ENCODE assay signal across 9 cellular contexts in genomic region chr3:11558002-11558401, GRCh38.
DNase-seq lines count a peak whose midpoint lies in the region; ATAC-seq and TF ChIP-seq lines count a peak whose summit lies in the region.
"Had no signal": no experiment of that assay in that cellular context is flagged by ENCODE, and none has a peak within 500 bp of the region (broad histone marks: within the 10 kb centered on the region; RNA-seq: fewer than 3 reads in every experiment).

No MANE protein-coding gene starts in this region.

- no peaks in the 10 kb centered on the region for H3K9me2 ChIP-seq in HCT116 (ENCODE audit: insufficient read depth)

- DNase-seq in A172 (ENCODE audit: low spot score) (peak; percentile 74), HCT116 (ENCODE audit: low read depth, low spot score) (no peak), brain microvascular endothelial cell (peak; percentile 90), memory B cell (ENCODE audit: low spot score in 2 of 2) (no peak), DMS114 treated with DMSO at 0.1 percent for 48 hours (lab: John Stamatoyannopoulos, UW; ENCODE audit: unreplicated experiment) (no peak)
- DNase-seq: NCI-H82 had no signal

- in situ Hi-C loops in brain microvascular endothelial cell (cut with HindIII; ENCODE audit: low pct_ligation_motif_present, low sequenced_read_pairs): no loop called here

- 0 out of 2 replicates have a peak, but pooled peaks cover 3% of the 10 kb centered on the region for H3K79me2 ChIP-seq in HCT116 (ENCODE audit: insufficient read depth, low read length)

- no peak overlapping the region for H3K4me3 Mint-ChIP-seq in memory B cell

- RAD21 ChIA-PET in HCT116 (lab: Charles Lee; ENCODE audit: low non-redundant PET in 1 of 2, low total read pairs in 2 of 2, uncharacterized antibody in 2 of 2, unreplicated experiment in 2 of 2): no interaction called here

- H3K9me3 Mint-ChIP-seq in memory B cell: no peaks in the 10 kb centered on the region

- no peaks in the 10 kb centered on the region; a peak in 1 of 4 replicates for H3K4me1 ChIP-seq in HCT116 (ENCODE audit: control insufficient read depth in 1 of 2, insufficient read depth in 2 of 2, low read length in 2 of 2)

- no peak for TF ChIP-seq POLR2A in HCT116 (IDR thresholded peaks at IDR 0.05; ENCODE audit: borderline replicate concordance, extremely low read depth, insufficient read depth, insufficient read length)

- H3K4me2 ChIP-seq in HCT116 (ENCODE audit: low read length): no peak overlapping the region

- TF ChIP-seq RAD21 in HCT116 (IDR thresholded peaks at IDR 0.05; ENCODE audit: low read depth): no peak

- POLR2A ChIA-PET in HCT116 (lab: Charles Lee): no interaction called here

- TSS peak; percentile 52 for BruUV-seq in HCT116 (replicated peaks; lab: Mats Ljungman, UMichigan)

- H3K27me3 ChIP-seq in HCT116 (ENCODE audit: insufficient read depth, low read length): no peaks in the 10 kb centered on the region
- no peaks in the 10 kb centered on the region for H3K27me3 ChIP-seq in brain microvascular endothelial cell (replicated peaks)

- TF ChIP-seq CTCF in HCT116 (IDR thresholded peaks at IDR 0.05 in 2 of 3, conservative IDR thresholded peaks at IDR 0.05 in 1 of 3; ENCODE audit: borderline replicate concordance in 1 of 3, insufficient read depth in 1 of 3, low read depth in 2 of 3, low read length in 2 of 3) (no peak), brain microvascular endothelial cell (IDR thresholded peaks at IDR 0.05; ENCODE audit: low read depth, low read length, missing control alignments) (peak; percentile 18)

- H3K36me3 ChIP-seq in HCT116 (ENCODE audit: control insufficient read depth in 1 of 2, insufficient read depth in 2 of 2, low read length in 2 of 2): no peaks in the 10 kb centered on the region; a peak in 1 of 4 replicates
- H3K36me3 ChIP-seq in brain microvascular endothelial cell (replicated peaks): peaks cover 55% of the 10 kb centered on the region

- intact Hi-C loops in HCT116 (cut with micrococcal nuclease): no loop called here

- H3K27ac Mint-ChIP-seq in memory B cell: peak overlapping the region; percentile 41

- no peak overlapping the region for H3K27ac ChIP-seq in HCT116 (ENCODE audit: low read depth, low read length)
- peak overlapping the region; percentile 81 for H3K27ac ChIP-seq in brain microvascular endothelial cell

- H3K9ac ChIP-seq in HCT116 (ENCODE audit: low read length): no peak overlapping the region

- H3K4me1 Mint-ChIP-seq in memory B cell: no peaks in the 10 kb centered on the region

- no peak overlapping the region for H2AFZ ChIP-seq in HCT116 (ENCODE audit: low read depth, low read length, poor library complexity, severe bottlenecking)

- CTCF ChIA-PET in HCT116 (lab: Charles Lee): no interaction called here

- peaks cover 11% of the 10 kb centered on the region for H3K36me3 Mint-ChIP-seq in memory B cell

- no peaks in the 10 kb centered on the region for H3K27me3 Mint-ChIP-seq in memory B cell

- ATAC-seq in HCT116 (no peak), memory B cell (ENCODE audit: low read depth) (no peak), HG03439 (IDR thresholded peaks at IDR 0.05; ENCODE audit: unreplicated experiment) (no peak), GM21528 (IDR thresholded peaks at IDR 0.05; ENCODE audit: low FRiP score, unreplicated experiment) (no peak), GM21447 (IDR thresholded peaks at IDR 0.05; ENCODE audit: unreplicated experiment) (no peak)

- no peaks in the 10 kb centered on the region for H3K9me3 ChIP-seq in HCT116 (ENCODE audit: control insufficient read depth in 1 of 2, insufficient read depth in 1 of 2, low read depth in 1 of 2, low read length in 2 of 2)

- peaks cover 7% of the 10 kb centered on the region; the same call in 1 of the 2 replicates for H4K20me1 ChIP-seq in HCT116 (ENCODE audit: insufficient read depth)

- H3K4me3 ChIP-seq in HCT116 (replicated peaks in 1 of 2; ENCODE audit: low read depth in 1 of 2, low read length in 2 of 2) (no peak overlapping the region), brain microvascular endothelial cell (ENCODE audit: low read depth, low read length) (no peak overlapping the region)

TF ChIP-seq in HCT116, 20 proteins besides CTCF, POLR2A, EP300 and RAD21:
- TF ChIP-seq SIN3A (IDR thresholded peaks at IDR 0.05; ENCODE audit: low read depth) (no peak), CBX3 (IDR thresholded peaks at IDR 0.05; ENCODE audit: low read depth) (no peak), EZH2 (IDR thresholded peaks at IDR 0.05) (no peak), FOSL1 (IDR thresholded peaks at IDR 0.05; ENCODE audit: low read depth) (no peak), TCF7L2 (IDR thresholded peaks at IDR 0.05; ENCODE audit: borderline replicate concordance, extremely low read depth, insufficient read depth, insufficient read length) (no peak), ZNF274 (IDR thresholded peaks at IDR 0.05; ENCODE audit: low read depth, low read length) (no peak), ZBTB33 (IDR thresholded peaks at IDR 0.05; ENCODE audit: extremely low read depth, insufficient replicate concordance, low read length) (no peak), ZFX (IDR thresholded peaks at IDR 0.05) (no peak), SP1 (IDR thresholded peaks at IDR 0.05; ENCODE audit: low read depth) (no peak)
- TF ChIP-seq, protein P1, sequence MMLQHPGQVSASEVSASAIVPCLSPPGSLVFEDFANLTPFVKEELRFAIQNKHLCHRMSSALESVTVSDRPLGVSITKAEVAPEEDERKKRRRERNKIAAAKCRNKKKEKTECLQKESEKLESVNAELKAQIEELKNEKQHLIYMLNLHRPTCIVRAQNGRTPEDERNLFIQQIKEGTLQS (IDR thresholded peaks at IDR 0.05): no peak

Comparison
In these comparisons a context has a peak if more than half of its experiments do, and no peak if none do; other contexts are left out.
1. DNase-seq: peak in A172 (single experiment) and brain microvascular endothelial cell (single experiment); none in HCT116 (single experiment), memory B cell (0 of 2) and DMS114 treated with DMSO at 0.1 percent for 48 hours (single experiment).